In genomic region chr12:132827763-132828703, GRCh38 we compare ENCODE assay signal across 8 cellular contexts. TPM values are rescaled to one million over a fixed set of nuclear protein-coding genes. Genes with fewer than 3 reads are reported as not detected.
A peak's percentile ranks its signal among the peaks of the same experiment; 100 is the strongest.
DNase-seq lines count a peak whose midpoint lies in the region; ATAC-seq and TF ChIP-seq lines count a peak whose summit lies in the region.

No MANE protein-coding gene starts in this region.

- DNase-seq in OCI-LY7 (ENCODE audit: low spot score) (peak; percentile 29), body of pancreas (peak; percentile 36 to 55 (median 42)), iris pigment epithelial cell (ENCODE audit: low read depth) (peak; percentile 77), spleen (peak; percentile 89), NCI-H2171 (lab: John Stamatoyannopoulos, UW) (no peak)

- POLR2A ChIA-PET in OCI-LY7 (lab: Charles Lee): interaction anchor here (0.6 to 1.4 kb wide), 3 partner anchors 7 to 23 kb away, joined by 3 to 9 read pairs (median 4); no protein-coding TSS in a partner anchor

- no peak for TF ChIP-seq POLR2A in body of pancreas (IDR thresholded peaks at IDR 0.05)
- TF ChIP-seq POLR2A in spleen (IDR thresholded peaks at IDR 0.05): no peak

- H3K4me3 ChIP-seq in OCI-LY7 (ENCODE audit: low read depth, low read length, poor library complexity, severe bottlenecking) (peak overlapping the region; percentile 100), body of pancreas (peak overlapping the region; percentile 83 to 99), spleen (peak overlapping the region; percentile 89 to 99 (median 97))

- intact Hi-C loops in OCI-LY7 (cut with micrococcal nuclease; ENCODE audit: unreplicated experiment) (no loop called here), body of pancreas (cut with DNase I) (no loop called here), spleen (cut with DNase I; ENCODE audit: low total_unique reads) (loop anchor here (10.0 kb wide), 1 partner anchor 57 kb away; the partner anchor contains the start of gene CHFR)

- H3K27me3 ChIP-seq in body of pancreas (no peaks in the 10 kb centered on the region), spleen (replicated peaks in 1 of 7) (no peaks in the 10 kb centered on the region)

- H3K27ac ChIP-seq in C4-2B (peak overlapping the region; percentile 89), OCI-LY7 (ENCODE audit: low read depth, low read length, poor library complexity, severe bottlenecking) (peak overlapping the region; percentile 76), body of pancreas (peak overlapping the region; percentile 85 to 97 (median 97)), spleen (peak overlapping the region; percentile 93 to 100 (median 98))

- H3K79me2 ChIP-seq in OCI-LY7 (ENCODE audit: insufficient read depth, low read depth, low read length): peaks cover 51% of the 10 kb centered on the region

- H3K9me2 ChIP-seq in OCI-LY7 (ENCODE audit: insufficient read depth, low read length): no peaks in the 10 kb centered on the region

- CTCF ChIA-PET in OCI-LY7 (lab: Charles Lee; ENCODE audit: unreplicated experiment): no interaction called here

- no peak for TF ChIP-seq CTCF in C4-2B (conservative IDR thresholded peaks at IDR 0.05)
- no peak for TF ChIP-seq CTCF in OCI-LY7 (conservative IDR thresholded peaks at IDR 0.05; ENCODE audit: low read length)
- no peak for TF ChIP-seq CTCF in body of pancreas (IDR thresholded peaks at IDR 0.05)
- TF ChIP-seq CTCF in spleen (IDR thresholded peaks at IDR 0.05 in 8 of 11, conservative IDR thresholded peaks at IDR 0.05 in 3 of 11): no peak

- peak overlapping the region; percentile 77 for H3K4me2 ChIP-seq in OCI-LY7 (ENCODE audit: low read length)

- ATAC-seq in GM18520 (IDR thresholded peaks at IDR 0.05; ENCODE audit: unreplicated experiment): peak; percentile 21
- peak; percentile 32 for ATAC-seq in HG03025 (IDR thresholded peaks at IDR 0.05; ENCODE audit: low FRiP score, unreplicated experiment)
- peak; percentile 21 for ATAC-seq in body of pancreas

- H3K36me3 ChIP-seq in OCI-LY7 (ENCODE audit: insufficient read depth, low read length): peaks cover 46% of the 10 kb centered on the region
- peaks cover 0 to 3% of the 10 kb centered on the region in 2 donors for H3K36me3 ChIP-seq in body of pancreas (replicated peaks in 1 of 2; ENCODE audit: insufficient read depth in 1 of 2, low read depth in 2 of 2)
- H3K36me3 ChIP-seq in spleen: peaks cover 0 to 58% (median 17%) of the 10 kb centered on the region in 6 donors

- H2AFZ ChIP-seq in OCI-LY7 (ENCODE audit: low read length): peak overlapping the region; percentile 33; the same call in 1 of the 2 replicates

- no peaks in the 10 kb centered on the region for H3K9me3 ChIP-seq in OCI-LY7 (ENCODE audit: low read length)
- no peaks in the 10 kb centered on the region for H3K9me3 ChIP-seq in body of pancreas
- H3K9me3 ChIP-seq in spleen: no peaks in the 10 kb centered on the region

- H3K4me1 ChIP-seq in OCI-LY7 (ENCODE audit: insufficient read depth, low read length, poor library complexity, severe bottlenecking) (peaks cover 30% of the 10 kb centered on the region), body of pancreas (peaks cover 22% of the 10 kb centered on the region), spleen (peaks cover 17 to 56% (median 31%) of the 10 kb centered on the region in 6 donors)

- TSS peak; percentile 60 for BruUV-seq in OCI-LY7 (replicated peaks; lab: Mats Ljungman, UMichigan)

- WGBS in body of pancreas, 2 donors: 4 to 20% methylated on average over 18 to 59 of the region's 59 CpGs
- 11 to 22% (median 12%) methylated on average over 25 to 59 of the region's 59 CpGs for WGBS in spleen, 5 donors

- H4K20me1 ChIP-seq in OCI-LY7 (ENCODE audit: insufficient read depth, low read length): peaks cover 10% of the 10 kb centered on the region; the same call in 1 of the 2 replicates

RNA-seq across cellular contexts. Expression of gene GOLGA3, which starts 0.6 kb away (rescaled TPM):
- 51.2 and 53.8 TPM in 2 replicates for total RNA-seq in OCI-LY7 (2014; rRNA removed; shearing (Covaris generic))
- total RNA-seq in OCI-LY7 (2022) (72.8 and 77.9 TPM in 2 replicates), body of pancreas (10 to 100 TPM; 57.3 to 98.6 TPM), spleen (10 to 100 TPM; 51.3 to 80.9 (median 56.1) TPM)
- polyA plus RNA-seq in spleen: 10 to 100 TPM in 1 of 3 donors, 1 to 10 TPM in 2; 6.8 to 18.7 (median 7.8) TPM

RNA-seq across cellular contexts. Expression of gene CHFR, which starts 59.4 kb away (rescaled TPM):
- 25.4 and 38.2 TPM in 2 replicates for total RNA-seq in OCI-LY7 (2014; rRNA removed; shearing (Covaris generic))
- total RNA-seq in OCI-LY7 (2022) (55.9 and 66.7 TPM in 2 replicates), body of pancreas (10 to 100 TPM; 31.4 to 45.2 TPM), spleen (10 to 100 TPM; 60.4 to 87.2 (median 68.1) TPM)
- polyA plus RNA-seq in spleen: 10 to 100 TPM; 26.7 to 46.1 (median 41.8) TPM
